9 cellular contexts compared by ENCODE assay signal in the genomic region with DNA sequence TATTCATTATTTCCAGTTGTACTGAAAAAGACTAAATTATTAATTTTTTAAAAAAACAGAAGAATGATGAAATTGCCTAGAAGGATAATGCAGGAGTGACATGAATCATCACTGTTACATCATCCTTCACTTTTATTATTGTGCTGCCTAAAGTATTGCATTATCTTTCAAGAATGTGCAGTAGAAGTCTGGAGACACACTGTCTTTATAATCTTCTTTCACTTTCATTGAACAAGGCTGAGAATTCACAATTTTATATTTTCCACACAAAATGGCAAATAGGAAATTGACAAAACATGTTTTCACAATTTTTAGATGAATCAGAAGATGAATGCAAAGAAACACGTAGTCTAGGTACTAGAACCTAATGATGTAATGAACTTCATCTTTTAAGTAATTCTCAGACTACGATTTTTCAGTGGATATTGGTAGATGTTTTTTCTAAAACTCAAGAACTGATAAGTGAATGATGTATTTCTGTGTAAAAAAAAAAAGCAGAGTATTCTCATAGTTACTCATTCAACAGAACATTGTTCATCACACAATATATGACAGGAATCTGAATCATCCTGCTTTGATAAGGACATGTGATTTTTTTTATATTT.
A peak's percentile ranks its signal among the peaks of the same experiment; 100 is the strongest.
DNase-seq lines count a peak whose midpoint lies in the region; ATAC-seq, FAIRE-seq and TF ChIP-seq lines count a peak whose summit lies in the region.
"Had no signal": no experiment of that assay in that cellular context is flagged by ENCODE, and none has a peak within 500 bp of the region (broad histone marks: within the 10 kb centered on the region; RNA-seq: fewer than 3 reads in every experiment).

No MANE protein-coding gene starts in this region.

- H3K4me1 ChIP-seq in A549, result peaks cover 48% of the 10 kb centered on the region

- ATAC-seq in A549 (peak; percentile 73 to 83), GM18511 (IDR thresholded peaks at IDR 0.05; ENCODE audit: unreplicated experiment) (peak; percentile 35), HG03442 (IDR thresholded peaks at IDR 0.05; ENCODE audit: unreplicated experiment) (no peak)

- H3K4me3 ChIP-seq in A549, result peak overlapping the region; percentile 32
- peak overlapping the region; percentile 26 for H3K4me3 ChIP-seq in fibroblast of mammary gland (ENCODE audit: control insufficient read depth, low read depth, low read length)

- no peaks in the 10 kb centered on the region for H3K9me3 ChIP-seq in A549

- POLR2A ChIA-PET in A549 (lab: Yijun Ruan, JAX), result no interaction called here

- peak overlapping the region; percentile 78 for H3K4me2 ChIP-seq in A549

- TF ChIP-seq CTCF in A549 (IDR thresholded peaks at IDR 0.05) (no peak), fibroblast of mammary gland (conservative IDR thresholded peaks at IDR 0.05; ENCODE audit: control insufficient read depth, insufficient read depth, low read depth, low read length) (no peak)

- TF ChIP-seq POLR2A in A549 (IDR thresholded peaks at IDR 0.05; ENCODE audit: low read length), result no peak

- TF ChIP-seq EP300 in A549 (IDR thresholded peaks at IDR 0.05), result no peak

- peak; percentile 86 for FAIRE-seq in A549 (lab: Jason Lieb, UNC)
- FAIRE-seq: TTC549 had no signal

- DNase-seq in A549 (ENCODE audit: low read depth in 1 of 2, low spot score in 1 of 2) (peak in 1 of 2 experiments; percentile 46), SIG-M5 treated with dmso at 0.1 percent for 504 hours (lab: John Stamatoyannopoulos, UW; ENCODE audit: unreplicated experiment) (peak; percentile 79), fibroblast of mammary gland (ENCODE audit: low read depth) (peak; percentile 89), NCI-H526 (lab: John Stamatoyannopoulos, UW) (no peak)
- DNase-seq in activated CD8-positive, alpha-beta memory T cell treated with anti-CD3 and anti-CD28 coated beads, Interleukin-2, amount 50 U/mL, for 4 hours, result no peak
- no peak for DNase-seq in NK-92 treated with Interleukin-12 subunit alpha and Interleukin-12 subunit beta, amount 100 ng/mL, for 24 hours (lab: John Stamatoyannopoulos, UW)

- WGBS in A549 (ENCODE audit: missing lambda C conversion rate), result 2% methylated on average over 2 of the region's 2 CpGs

- CTCF ChIA-PET in A549 (lab: Yijun Ruan, JAX), result no interaction called here

- TF ChIP-seq RAD21 in A549 (conservative IDR thresholded peaks at IDR 0.05 in 1 of 2, IDR thresholded peaks at IDR 0.05 in 1 of 2), result no peak

- peak overlapping the region; percentile 77 to 85 for H3K27ac ChIP-seq in A549

TF ChIP-seq in A549, 52 proteins besides CTCF, POLR2A, EP300 and RAD21:
- TF ChIP-seq, protein P1, sequence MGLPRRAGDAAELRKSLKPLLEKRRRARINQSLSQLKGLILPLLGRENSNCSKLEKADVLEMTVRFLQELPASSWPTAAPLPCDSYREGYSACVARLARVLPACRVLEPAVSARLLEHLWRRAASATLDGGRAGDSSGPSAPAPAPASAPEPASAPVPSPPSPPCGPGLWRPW (IDR thresholded peaks at IDR 0.05), result no peak
- peak; percentile 76 for TF ChIP-seq FOSL2 (IDR thresholded peaks at IDR 0.05)
- peak; percentile 76 for TF ChIP-seq FOSL2 (CRISPR knock-in tag; IDR thresholded peaks at IDR 0.05)
- TF ChIP-seq JUN (IDR thresholded peaks at IDR 0.05), result peak in 1 of 2 experiments; percentile 32; a peak in 1 of 5 replicates
- TF ChIP-seq, protein P2, sequence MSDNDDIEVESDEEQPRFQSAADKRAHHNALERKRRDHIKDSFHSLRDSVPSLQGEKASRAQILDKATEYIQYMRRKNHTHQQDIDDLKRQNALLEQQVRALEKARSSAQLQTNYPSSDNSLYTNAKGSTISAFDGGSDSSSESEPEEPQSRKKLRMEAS (IDR thresholded peaks at IDR 0.05), result no peak
- TF ChIP-seq NPAS2 (CRISPR knock-in tag; IDR thresholded peaks at IDR 0.05; ENCODE audit: borderline replicate concordance), result no peak
- peak; percentile 79 to 86 for TF ChIP-seq CEBPB (IDR thresholded peaks at IDR 0.05)
- TF ChIP-seq, protein P3, sequence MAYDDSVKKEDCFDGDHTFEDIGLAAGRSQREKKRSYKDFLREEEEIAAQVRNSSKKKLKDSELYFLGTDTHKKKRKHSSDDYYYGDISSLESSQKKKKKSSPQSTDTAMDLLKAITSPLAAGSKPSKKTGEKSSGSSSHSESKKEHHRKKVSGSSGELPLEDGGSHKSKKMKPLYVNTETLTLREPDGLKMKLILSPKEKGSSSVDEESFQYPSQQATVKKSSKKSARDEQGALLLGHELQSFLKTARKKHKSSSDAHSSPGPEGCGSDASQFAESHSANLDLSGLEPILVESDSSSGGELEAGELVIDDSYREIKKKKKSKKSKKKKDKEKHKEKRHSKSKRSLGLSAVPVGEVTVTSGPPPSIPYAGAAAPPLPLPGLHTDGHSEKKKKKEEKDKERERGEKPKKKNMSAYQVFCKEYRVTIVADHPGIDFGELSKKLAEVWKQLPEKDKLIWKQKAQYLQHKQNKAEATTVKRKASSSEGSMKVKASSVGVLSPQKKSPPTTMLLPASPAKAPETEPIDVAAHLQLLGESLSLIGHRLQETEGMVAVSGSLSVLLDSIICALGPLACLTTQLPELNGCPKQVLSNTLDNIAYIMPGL (CRISPR knock-in tag; IDR thresholded peaks at IDR 0.05; ENCODE audit: borderline replicate concordance), result no peak
- peak; percentile 76 for TF ChIP-seq JUNB (IDR thresholded peaks at IDR 0.05)
TF ChIP-seq in A549: peak in this region for 4.

Comparison
In these comparisons a context has a peak if more than half of its experiments do, and no peak if none do; other contexts are left out.
1. DNase-seq: peak in SIG-M5 treated with dmso at 0.1 percent for 504 hours (single experiment) and fibroblast of mammary gland (single experiment); none in NCI-H526 (0 of 2), activated CD8-positive, alpha-beta memory T cell treated with anti-CD3 and anti-CD28 coated beads, Interleukin-2, amount 50 U/mL, for 4 hours (single experiment) and NK-92 treated with Interleukin-12 subunit alpha and Interleukin-12 subunit beta, amount 100 ng/mL, for 24 hours (single experiment).